Comparison of ENCODE assay signal across 8 cellular contexts in genomic region chr11:10456519-10456918, GRCh38. TPM values are rescaled to one million over a fixed set of nuclear protein-coding genes. Genes with fewer than 3 reads are reported as not detected.
DNase-seq lines count a peak whose midpoint lies in the region; ATAC-seq and TF ChIP-seq lines count a peak whose summit lies in the region.

No MANE protein-coding gene starts in this region.

- CTCF ChIA-PET in activated naive CD4-positive, alpha-beta T cell treated with anti-CD3 and anti-CD28 coated beads, Interleukin-2, amount 10 ng/mL, durations not matched to agents 7 days and 5 days (lab: Charles Lee) = interaction anchor here (0.8 to 7.2 kb wide), 7 partner anchors 12 to 84 kb away, joined by 3 to 44 read pairs (median 4); partner anchors contain the start of gene RNF141

- TF ChIP-seq POLR2A in GM18505 (IDR thresholded peaks at IDR 0.05; ENCODE audit: borderline replicate concordance, extremely low read depth, insufficient read depth, insufficient read length) = no peak

- H3K4me3 ChIP-seq in fibroblast of the aortic adventitia (ENCODE audit: low read depth, low read length) = peak overlapping the region; percentile 49

- H3K27me3 Mint-ChIP-seq in activated naive CD4-positive, alpha-beta T cell treated with anti-CD3 and anti-CD28 coated beads, Interleukin-2, amount 10 ng/mL, durations not matched to agents 7 days and 5 days = peaks cover 10% of the 10 kb centered on the region
- H3K27me3 Mint-ChIP-seq in stimulated activated naive CD8-positive, alpha-beta T cell treated with anti-CD3 and anti-CD28 coated beads, Interleukin-15, amount 100 ng/mL, for 72 hours = no peaks in the 10 kb centered on the region

- ATAC-seq in stimulated activated naive CD8-positive, alpha-beta T cell treated with anti-CD3 and anti-CD28 coated beads, Interleukin-15, amount 100 ng/mL, for 72 hours = no peak
- ATAC-seq in esophagus mucosa (no peak), GM18505 (IDR thresholded peaks at IDR 0.05; ENCODE audit: unreplicated experiment) (no peak)

- no peaks in the 10 kb centered on the region for H3K9me3 Mint-ChIP-seq in activated naive CD4-positive, alpha-beta T cell treated with anti-CD3 and anti-CD28 coated beads, Interleukin-2, amount 10 ng/mL, durations not matched to agents 7 days and 5 days
- H3K9me3 Mint-ChIP-seq in stimulated activated naive CD8-positive, alpha-beta T cell treated with anti-CD3 and anti-CD28 coated beads, Interleukin-15, amount 100 ng/mL, for 72 hours = no peaks in the 10 kb centered on the region

- TF ChIP-seq CTCF in fibroblast of the aortic adventitia (IDR thresholded peaks at IDR 0.05; ENCODE audit: insufficient read depth, low read length) = no peak

- H3K36me3 Mint-ChIP-seq in activated naive CD4-positive, alpha-beta T cell treated with anti-CD3 and anti-CD28 coated beads, Interleukin-2, amount 10 ng/mL, durations not matched to agents 7 days and 5 days = peaks cover 16% of the 10 kb centered on the region

- peaks cover 75% of the 10 kb centered on the region for H3K4me1 Mint-ChIP-seq in activated naive CD4-positive, alpha-beta T cell treated with anti-CD3 and anti-CD28 coated beads, Interleukin-2, amount 10 ng/mL, durations not matched to agents 7 days and 5 days
- H3K4me1 Mint-ChIP-seq in stimulated activated naive CD8-positive, alpha-beta T cell treated with anti-CD3 and anti-CD28 coated beads, Interleukin-15, amount 100 ng/mL, for 72 hours = peaks cover 91% of the 10 kb centered on the region

- DNase-seq in activated naive CD4-positive, alpha-beta T cell treated with anti-CD3 and anti-CD28 coated beads, Interleukin-2, amount 10 ng/mL, durations not matched to agents 7 days and 5 days = peak; percentile 27
- DNase-seq in activated naive CD4-positive, alpha-beta T cell (lab: John Stamatoyannopoulos, UW) = no peak
- DNase-seq in SHP77 treated with DMSO at 0.1 percent for 48 hours (lab: John Stamatoyannopoulos, UW) (peak; percentile 35), fibroblast of the aortic adventitia (ENCODE audit: low read depth) (peak; percentile 40), NCI-H2029 (lab: John Stamatoyannopoulos, UW) (no peak)
- no peak for DNase-seq in stimulated activated naive CD8-positive, alpha-beta T cell treated with anti-CD3 and anti-CD28 coated beads, Interleukin-15, amount 100 ng/mL, for 72 hours

- H3K4me3 Mint-ChIP-seq in activated naive CD4-positive, alpha-beta T cell treated with anti-CD3 and anti-CD28 coated beads, Interleukin-2, amount 10 ng/mL, durations not matched to agents 7 days and 5 days = peak overlapping the region; percentile 91
- H3K4me3 Mint-ChIP-seq in stimulated activated naive CD8-positive, alpha-beta T cell treated with anti-CD3 and anti-CD28 coated beads, Interleukin-15, amount 100 ng/mL, for 72 hours = peak overlapping the region; percentile 94 to 97

- H3K27ac Mint-ChIP-seq in activated naive CD4-positive, alpha-beta T cell treated with anti-CD3 and anti-CD28 coated beads, Interleukin-2, amount 10 ng/mL, durations not matched to agents 7 days and 5 days = peak overlapping the region; percentile 95
- peak overlapping the region; percentile 87 to 90 for H3K27ac Mint-ChIP-seq in stimulated activated naive CD8-positive, alpha-beta T cell treated with anti-CD3 and anti-CD28 coated beads, Interleukin-15, amount 100 ng/mL, for 72 hours

RNA-seq across cellular contexts. Expression of gene AMPD3, which starts 1.5 kb away (rescaled TPM):
- 5.3 and 7.0 TPM in 2 replicates for total RNA-seq in fibroblast of the aortic adventitia (ENCODE audit: low replicate concordance)
- total RNA-seq in esophagus mucosa = 16.2 TPM

Comparison
In these comparisons a context has a peak if more than half of its experiments do, and no peak if none do; other contexts are left out.
1. DNase-seq: peak in activated naive CD4-positive, alpha-beta T cell treated with anti-CD3 and anti-CD28 coated beads, Interleukin-2, amount 10 ng/mL, durations not matched to agents 7 days and 5 days (single experiment), SHP77 treated with DMSO at 0.1 percent for 48 hours (single experiment) and fibroblast of the aortic adventitia (single experiment); none in activated naive CD4-positive, alpha-beta T cell (0 of 4), stimulated activated naive CD8-positive, alpha-beta T cell treated with anti-CD3 and anti-CD28 coated beads, Interleukin-15, amount 100 ng/mL, for 72 hours (0 of 2) and NCI-H2029 (single experiment).